19 cellular contexts compared by ENCODE assay signal in the genomic region with DNA sequence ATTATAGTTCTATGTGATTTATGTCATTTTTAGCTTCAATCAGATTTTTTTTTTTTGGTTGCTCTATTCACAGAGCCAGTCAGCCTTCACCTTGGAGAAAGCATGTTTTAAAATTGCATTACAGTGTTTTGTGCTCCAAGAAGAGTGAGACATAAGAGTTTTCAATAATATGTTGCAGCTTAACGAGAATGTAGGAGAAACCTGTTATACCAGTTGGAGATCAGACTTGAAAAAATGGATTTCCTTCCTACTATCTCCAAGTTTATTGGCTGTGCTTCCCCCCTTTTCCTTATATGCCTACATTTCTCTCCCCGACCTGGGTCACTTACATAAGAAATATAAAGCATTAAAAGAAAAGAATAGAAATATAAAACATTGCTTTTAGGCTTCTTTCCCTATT.
A peak's percentile ranks its signal among the peaks of the same experiment; 100 is the strongest.
DNase-seq lines count a peak whose midpoint lies in the region; ATAC-seq and TF ChIP-seq lines count a peak whose summit lies in the region.
"Had no signal": no experiment of that assay in that cellular context is flagged by ENCODE, and none has a peak within 500 bp of the region (broad histone marks: within the 10 kb centered on the region; RNA-seq: fewer than 3 reads in every experiment).

No MANE protein-coding gene starts in this region.

- 54% methylated on average over 2 of the region's 2 CpGs for WGBS in hepatocyte (ENCODE audit: low lambda C conversion rate, missing lambda C conversion rate)

- H3K4me3 ChIP-seq in PC-9 (no peak overlapping the region), hepatocyte (no peak overlapping the region), subcutaneous abdominal adipose tissue (ENCODE audit: low read depth in 1 of 5, low read length in 5 of 5) (no peak overlapping the region)
- H3K4me3 ChIP-seq: K562 had no signal

- H3K79me2 ChIP-seq in PC-9 (ENCODE audit: low read depth) (no peaks in the 10 kb centered on the region), hepatocyte (no peaks in the 10 kb centered on the region)

- POLR2A ChIA-PET in PC-9 (lab: Charles Lee; ENCODE audit: unreplicated experiment), result no interaction called here

- H3K4me1 ChIP-seq in PC-9 (replicated peaks; ENCODE audit: insufficient read depth) (peaks cover 11% of the 10 kb centered on the region), hepatocyte (ENCODE audit: insufficient read depth) (no peaks in the 10 kb centered on the region), subcutaneous abdominal adipose tissue (ENCODE audit: control insufficient read depth in 5 of 5, insufficient read depth in 5 of 5, low read length in 5 of 5) (peaks cover 0 to 16% (median 0%) of the 10 kb centered on the region in 5 donors)

- no peaks in the 10 kb centered on the region for H3K9me3 ChIP-seq in PC-9 (ENCODE audit: insufficient read depth, low read depth)
- no peaks in the 10 kb centered on the region for H3K9me3 ChIP-seq in hepatocyte (ENCODE audit: low read depth)
- no peaks in the 10 kb centered on the region for H3K9me3 ChIP-seq in subcutaneous abdominal adipose tissue (ENCODE audit: control insufficient read depth in 5 of 5, low read length in 5 of 5)
- H3K9me3 ChIP-seq: SK-N-SH had no signal

- H2AFZ ChIP-seq in PC-9 (no peak overlapping the region), hepatocyte (no peak overlapping the region)

- no peaks in the 10 kb centered on the region for H4K20me1 ChIP-seq in PC-9 (ENCODE audit: insufficient read depth)
- H4K20me1 ChIP-seq in hepatocyte (ENCODE audit: insufficient read depth, poor library complexity, severe bottlenecking), result no peaks in the 10 kb centered on the region

- no peak overlapping the region for H3K9ac ChIP-seq in subcutaneous abdominal adipose tissue (ENCODE audit: low read length in 5 of 5)
- H3K9ac ChIP-seq: SK-N-SH had no signal

- H3K9me2 ChIP-seq in PC-9 (ENCODE audit: insufficient read depth), result no peaks in the 10 kb centered on the region
- no peaks in the 10 kb centered on the region for H3K9me2 ChIP-seq in hepatocyte (replicated peaks; ENCODE audit: insufficient read depth)
- H3K9me2 ChIP-seq: SK-N-SH had no signal

- H3K36me3 ChIP-seq in PC-9 (ENCODE audit: low read depth) (no peaks in the 10 kb centered on the region), hepatocyte (replicated peaks; ENCODE audit: insufficient read depth, low read depth) (no peaks in the 10 kb centered on the region), subcutaneous abdominal adipose tissue (ENCODE audit: control insufficient read depth in 5 of 5, insufficient read depth in 5 of 5, low read length in 5 of 5) (no peaks in the 10 kb centered on the region)

- H3K27ac ChIP-seq in PC-9, result 0 out of 2 replicates have a peak overlapping the region, but pooled peaks have one; percentile 16
- H3K27ac ChIP-seq in hepatocyte, result no peak overlapping the region
- peak overlapping the region; percentile 64 for H3K27ac ChIP-seq in subcutaneous abdominal adipose tissue (ENCODE audit: low read depth, low read length)

- no TSS peak for BruUV-seq in PC-9 (replicated peaks; lab: Mats Ljungman, UMichigan)

- peak overlapping the region; percentile 52 for H3K4me2 ChIP-seq in PC-9
- H3K4me2 ChIP-seq in hepatocyte, result peak overlapping the region; percentile 8
- H3K4me2 ChIP-seq: SK-N-SH had no signal

- no peak for ATAC-seq in GM18858 (IDR thresholded peaks at IDR 0.05; ENCODE audit: unreplicated experiment)
- ATAC-seq: K562 had no signal

- TF ChIP-seq CTCF in PC-9 (conservative IDR thresholded peaks at IDR 0.05) (no peak), hepatocyte (IDR thresholded peaks at IDR 0.05; ENCODE audit: poor library complexity) (no peak)

- CTCF ChIA-PET in PC-9 (lab: Charles Lee), result no interaction called here

- H3K27me3 ChIP-seq in PC-9 (ENCODE audit: insufficient read depth, low read depth) (no peaks in the 10 kb centered on the region), hepatocyte (no peaks in the 10 kb centered on the region), subcutaneous abdominal adipose tissue (ENCODE audit: control insufficient read depth in 5 of 5, insufficient read depth in 4 of 5, low read length in 5 of 5) (no peaks in the 10 kb centered on the region)

- DNase-seq in HT-29 (ENCODE audit: low spot score) (peak; percentile 76), PC-9 (peak in 1 of 2 experiments; percentile 59), hepatocyte (ENCODE audit: low spot score) (no peak), AG20443 (ENCODE audit: low spot score) (no peak), NCI-H526 (lab: John Stamatoyannopoulos, UW) (no peak), NCI-H82 treated with DMSO at 0.1 percent for 48 hours (lab: John Stamatoyannopoulos, UW; ENCODE audit: unreplicated experiment) (no peak)
- DNase-seq: C1 segment of cervical spinal cord, Calu3, Kasumi-1, NCI-H1092 treated with DMSO at 0.1 percent for 48 hours, NCI-H1436 treated with DMSO at 0.1 percent for 48 hours, NCI-H187 treated with DMSO at 0.1 percent for 48 hours, NCI-H2107, NCI-H446 treated with DMSO at 0.1 percent for 48 hours, SK-N-SH, SW 1271 had no signal

- no peaks in the 10 kb centered on the region for H3F3A ChIP-seq in PC-9 (ENCODE audit: insufficient read depth, low read depth)

- intact Hi-C loops in PC-9 (cut with micrococcal nuclease; ENCODE audit: unreplicated experiment), result no loop called here
